Comparison of ENCODE assay signal across 1 cellular context in the genomic region with DNA sequence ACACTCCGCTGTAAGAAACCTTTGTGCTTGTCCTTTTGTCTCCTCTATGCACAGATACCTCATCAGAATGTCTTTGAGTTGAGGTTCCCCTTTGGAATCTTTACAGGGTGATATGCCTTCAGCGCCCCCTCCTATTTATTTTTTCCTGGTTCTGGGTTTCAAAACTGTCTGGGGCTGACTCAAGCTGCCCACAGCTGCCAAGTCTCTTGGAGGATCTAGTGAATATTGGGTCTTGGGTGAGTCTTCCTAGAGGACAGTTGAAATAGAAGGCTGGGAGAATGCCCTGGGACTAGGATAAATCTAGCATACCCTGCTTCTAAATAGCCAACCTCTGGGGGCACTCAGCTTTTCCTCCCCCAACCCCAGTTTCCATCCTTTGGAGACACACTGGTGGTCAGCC.
TF ChIP-seq lines count a peak whose summit lies in the region.

No MANE protein-coding gene starts in this region.

TF ChIP-seq in HepG2, 621 proteins besides CTCF, POLR2A, EP300 and RAD21:
- no peak for TF ChIP-seq ZNF20 (CRISPR knock-in tag; IDR thresholded peaks at IDR 0.05)
- TF ChIP-seq, protein P1, sequence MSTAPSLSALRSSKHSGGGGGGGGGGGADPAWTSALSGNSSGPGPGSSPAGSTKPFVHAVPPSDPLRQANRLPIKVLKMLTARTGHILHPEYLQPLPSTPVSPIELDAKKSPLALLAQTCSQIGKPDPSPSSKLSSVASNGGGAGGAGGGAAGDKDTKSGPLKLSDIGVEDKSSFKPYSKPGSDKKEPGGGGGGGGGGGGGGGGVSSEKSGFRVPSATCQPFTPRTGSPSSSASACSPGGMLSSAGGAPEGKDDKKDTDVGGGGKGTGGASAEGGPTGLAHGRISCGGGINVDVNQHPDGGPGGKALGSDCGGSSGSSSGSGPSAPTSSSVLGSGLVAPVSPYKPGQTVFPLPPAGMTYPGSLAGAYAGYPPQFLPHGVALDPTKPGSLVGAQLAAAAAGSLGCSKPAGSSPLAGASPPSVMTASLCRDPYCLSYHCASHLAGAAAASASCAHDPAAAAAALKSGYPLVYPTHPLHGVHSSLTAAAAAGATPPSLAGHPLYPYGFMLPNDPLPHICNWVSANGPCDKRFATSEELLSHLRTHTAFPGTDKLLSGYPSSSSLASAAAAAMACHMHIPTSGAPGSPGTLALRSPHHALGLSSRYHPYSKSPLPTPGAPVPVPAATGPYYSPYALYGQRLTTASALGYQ (CRISPR knock-in tag; IDR thresholded peaks at IDR 0.05): no peak
- no peak for TF ChIP-seq AGO1 (IDR thresholded peaks at IDR 0.05; ENCODE audit: low read depth, low read length, poor library complexity, severe bottlenecking)
- no peak for TF ChIP-seq ZNF567 (CRISPR knock-in tag; IDR thresholded peaks at IDR 0.05; ENCODE audit: borderline replicate concordance)
- TF ChIP-seq, protein P2, sequence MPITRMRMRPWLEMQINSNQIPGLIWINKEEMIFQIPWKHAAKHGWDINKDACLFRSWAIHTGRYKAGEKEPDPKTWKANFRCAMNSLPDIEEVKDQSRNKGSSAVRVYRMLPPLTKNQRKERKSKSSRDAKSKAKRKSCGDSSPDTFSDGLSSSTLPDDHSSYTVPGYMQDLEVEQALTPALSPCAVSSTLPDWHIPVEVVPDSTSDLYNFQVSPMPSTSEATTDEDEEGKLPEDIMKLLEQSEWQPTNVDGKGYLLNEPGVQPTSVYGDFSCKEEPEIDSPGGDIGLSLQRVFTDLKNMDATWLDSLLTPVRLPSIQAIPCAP (CRISPR knock-in tag; IDR thresholded peaks at IDR 0.05; ENCODE audit: low read depth): no peak
- TF ChIP-seq, protein P3, sequence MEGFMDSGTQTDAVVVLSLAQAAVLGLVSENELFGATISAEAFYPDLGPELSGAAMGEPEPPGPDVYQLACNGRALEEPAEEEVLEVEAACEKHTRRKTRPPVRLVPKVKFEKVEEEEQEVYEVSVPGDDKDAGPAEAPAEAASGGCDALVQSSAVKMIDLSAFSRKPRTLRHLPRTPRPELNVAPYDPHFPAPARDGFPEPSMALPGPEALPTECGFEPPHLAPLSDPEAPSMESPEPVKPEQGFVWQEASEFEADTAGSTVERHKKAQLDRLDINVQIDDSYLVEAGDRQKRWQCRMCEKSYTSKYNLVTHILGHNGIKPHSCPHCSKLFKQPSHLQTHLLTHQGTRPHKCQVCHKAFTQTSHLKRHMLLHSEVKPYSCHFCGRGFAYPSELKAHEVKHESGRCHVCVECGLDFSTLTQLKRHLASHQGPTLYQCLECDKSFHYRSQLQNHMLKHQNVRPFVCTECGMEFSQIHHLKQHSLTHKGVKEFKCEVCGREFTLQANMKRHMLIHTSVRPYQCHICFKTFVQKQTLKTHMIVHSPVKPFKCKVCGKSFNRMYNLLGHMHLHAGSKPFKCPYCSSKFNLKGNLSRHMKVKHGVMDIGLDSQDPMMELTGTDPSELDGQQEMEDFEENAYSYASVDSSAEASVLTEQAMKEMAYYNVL (CRISPR knock-in tag; IDR thresholded peaks at IDR 0.05; ENCODE audit: borderline replicate concordance): no peak
- TF ChIP-seq ZNF746 (CRISPR knock-in tag; IDR thresholded peaks at IDR 0.05): no peak
- TF ChIP-seq SCMH1 (CRISPR knock-in tag; IDR thresholded peaks at IDR 0.05; ENCODE audit: borderline replicate concordance): no peak
- TF ChIP-seq ZBTB3 (CRISPR knock-in tag; IDR thresholded peaks at IDR 0.05; ENCODE audit: borderline replicate concordance, low read depth): no peak
- TF ChIP-seq ZNF879 (CRISPR knock-in tag; IDR thresholded peaks at IDR 0.05): no peak
- TF ChIP-seq SP4 (CRISPR knock-in tag; IDR thresholded peaks at IDR 0.05): no peak
- TF ChIP-seq SATB2 (CRISPR knock-in tag; IDR thresholded peaks at IDR 0.05): no peak
- no peak for TF ChIP-seq ZNF138 (CRISPR knock-in tag; IDR thresholded peaks at IDR 0.05; ENCODE audit: low read depth)
- no peak for TF ChIP-seq ZC3H13 (CRISPR knock-in tag; IDR thresholded peaks at IDR 0.05)
- no peak for TF ChIP-seq AGO2 (optimal IDR thresholded peaks at IDR 0.05; ENCODE audit: low read depth, low read length)
- TF ChIP-seq, protein P4, sequence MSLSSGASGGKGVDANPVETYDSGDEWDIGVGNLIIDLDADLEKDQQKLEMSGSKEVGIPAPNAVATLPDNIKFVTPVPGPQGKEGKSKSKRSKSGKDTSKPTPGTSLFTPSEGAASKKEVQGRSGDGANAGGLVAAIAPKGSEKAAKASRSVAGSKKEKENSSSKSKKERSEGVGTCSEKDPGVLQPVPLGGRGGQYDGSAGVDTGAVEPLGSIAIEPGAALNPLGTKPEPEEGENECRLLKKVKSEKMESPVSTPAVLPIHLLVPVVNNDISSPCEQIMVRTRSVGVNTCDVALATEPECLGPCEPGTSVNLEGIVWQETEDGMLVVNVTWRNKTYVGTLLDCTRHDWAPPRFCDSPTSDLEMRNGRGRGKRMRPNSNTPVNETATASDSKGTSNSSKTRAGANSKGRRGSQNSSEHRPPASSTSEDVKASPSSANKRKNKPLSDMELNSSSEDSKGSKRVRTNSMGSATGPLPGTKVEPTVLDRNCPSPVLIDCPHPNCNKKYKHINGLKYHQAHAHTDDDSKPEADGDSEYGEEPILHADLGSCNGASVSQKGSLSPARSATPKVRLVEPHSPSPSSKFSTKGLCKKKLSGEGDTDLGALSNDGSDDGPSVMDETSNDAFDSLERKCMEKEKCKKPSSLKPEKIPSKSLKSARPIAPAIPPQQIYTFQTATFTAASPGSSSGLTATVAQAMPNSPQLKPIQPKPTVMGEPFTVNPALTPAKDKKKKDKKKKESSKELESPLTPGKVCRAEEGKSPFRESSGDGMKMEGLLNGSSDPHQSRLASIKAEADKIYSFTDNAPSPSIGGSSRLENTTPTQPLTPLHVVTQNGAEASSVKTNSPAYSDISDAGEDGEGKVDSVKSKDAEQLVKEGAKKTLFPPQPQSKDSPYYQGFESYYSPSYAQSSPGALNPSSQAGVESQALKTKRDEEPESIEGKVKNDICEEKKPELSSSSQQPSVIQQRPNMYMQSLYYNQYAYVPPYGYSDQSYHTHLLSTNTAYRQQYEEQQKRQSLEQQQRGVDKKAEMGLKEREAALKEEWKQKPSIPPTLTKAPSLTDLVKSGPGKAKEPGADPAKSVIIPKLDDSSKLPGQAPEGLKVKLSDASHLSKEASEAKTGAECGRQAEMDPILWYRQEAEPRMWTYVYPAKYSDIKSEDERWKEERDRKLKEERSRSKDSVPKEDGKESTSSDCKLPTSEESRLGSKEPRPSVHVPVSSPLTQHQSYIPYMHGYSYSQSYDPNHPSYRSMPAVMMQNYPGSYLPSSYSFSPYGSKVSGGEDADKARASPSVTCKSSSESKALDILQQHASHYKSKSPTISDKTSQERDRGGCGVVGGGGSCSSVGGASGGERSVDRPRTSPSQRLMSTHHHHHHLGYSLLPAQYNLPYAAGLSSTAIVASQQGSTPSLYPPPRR (CRISPR knock-in tag; IDR thresholded peaks at IDR 0.05; ENCODE audit: borderline replicate concordance): no peak
- TF ChIP-seq ZSCAN31 (CRISPR knock-in tag; IDR thresholded peaks at IDR 0.05; ENCODE audit: low read depth): no peak
- TF ChIP-seq, protein P5, sequence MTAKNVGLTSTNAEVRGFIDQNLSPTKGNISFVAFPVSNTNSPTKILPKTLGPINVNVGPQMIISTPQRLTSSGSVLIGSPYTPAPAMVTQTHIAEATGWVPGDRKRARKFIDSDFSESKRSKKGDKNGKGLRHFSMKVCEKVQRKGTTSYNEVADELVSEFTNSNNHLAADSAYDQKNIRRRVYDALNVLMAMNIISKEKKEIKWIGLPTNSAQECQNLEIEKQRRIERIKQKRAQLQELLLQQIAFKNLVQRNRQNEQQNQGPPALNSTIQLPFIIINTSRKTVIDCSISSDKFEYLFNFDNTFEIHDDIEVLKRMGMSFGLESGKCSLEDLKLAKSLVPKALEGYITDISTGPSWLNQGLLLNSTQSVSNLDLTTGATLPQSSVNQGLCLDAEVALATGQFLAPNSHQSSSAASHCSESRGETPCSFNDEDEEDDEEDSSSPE (CRISPR knock-in tag; IDR thresholded peaks at IDR 0.05): no peak
- TF ChIP-seq TOPORS (CRISPR knock-in tag; IDR thresholded peaks at IDR 0.05): no peak
